ENCODE assay signal across 11 cellular contexts in genomic region chr5:95927927-95928723, GRCh38. TPM values are rescaled to one million over a fixed set of nuclear protein-coding genes. Genes with fewer than 3 reads are reported as not detected.
DNase-seq lines count a peak whose midpoint lies in the region; ATAC-seq lines count a peak whose summit lies in the region.
"Had no signal": no experiment of that assay in that cellular context is flagged by ENCODE, and none has a peak within 500 bp of the region (broad histone marks: within the 10 kb centered on the region; RNA-seq: fewer than 3 reads in every experiment).

No MANE protein-coding gene starts in this region.

- peak overlapping the region in 1 of 5 donors; percentile 6 for H3K4me3 Mint-ChIP-seq in immature natural killer cell
- H3K4me3 Mint-ChIP-seq: brain had no signal

- H3K27ac ChIP-seq in subcutaneous abdominal adipose tissue (ENCODE audit: low read depth, low read length): peak overlapping the region; percentile 0

- peaks cover 17 to 64% of the 10 kb centered on the region in 2 donors for H3K4me1 Mint-ChIP-seq in immature natural killer cell

- H3K36me3 ChIP-seq in subcutaneous abdominal adipose tissue (ENCODE audit: control insufficient read depth in 5 of 5, insufficient read depth in 5 of 5, low read length in 5 of 5): peaks cover 0 to 2% (median 0%) of the 10 kb centered on the region in 5 donors

- DNase-seq in activated naive CD4-positive, alpha-beta T cell treated with anti-CD3 and anti-CD28 coated beads, Interleukin-2, amount 50 U/mL, for 72 hours (ENCODE audit: low spot score in 2 of 2): no peak
- no peak for DNase-seq in activated naive CD4-positive, alpha-beta T cell treated with anti-CD3 and anti-CD28 coated beads, Interleukin-2, amount 50 U/mL, for 16 hours
- DNase-seq in RPMI8226 (peak; percentile 42), immature natural killer cell (no peak), NCI-H2081 treated with DMSO at 0.1 percent for 48 hours (lab: John Stamatoyannopoulos, UW) (no peak)
- DNase-seq in activated effector memory CD4-positive, alpha-beta T cell treated with anti-CD3 and anti-CD28 coated beads, Interleukin-2, amount 50 U/mL, for 16 hours: no peak
- DNase-seq: left cardiac atrium had no signal

- H3K9ac ChIP-seq in subcutaneous abdominal adipose tissue (ENCODE audit: low read length in 5 of 5): no peak overlapping the region
- H3K9ac ChIP-seq: BLaER1 treated with 17β-estradiol and CSF1 and Interleukin-3, amounts not matched to agents 10 nM and 100 nM had no signal

- H3K4me3 ChIP-seq in subcutaneous abdominal adipose tissue (ENCODE audit: low read depth in 1 of 5, low read length in 5 of 5): no peak overlapping the region
- H3K4me3 ChIP-seq: BLaER1 treated with 17β-estradiol and CSF1 and Interleukin-3, amounts not matched to agents 10 nM and 100 nM had no signal

- H3K27me3 Mint-ChIP-seq in immature natural killer cell (ENCODE audit: low read depth in 3 of 3): peaks cover 0 to 4% (median 0%) of the 10 kb centered on the region in 3 donors
- H3K27me3 Mint-ChIP-seq: brain had no signal

- no peaks in the 10 kb centered on the region for H3K9me3 Mint-ChIP-seq in activated naive CD4-positive, alpha-beta T cell treated with anti-CD3 and anti-CD28 coated beads, Interleukin-2, amount 50 U/mL, for 72 hours
- no peaks in the 10 kb centered on the region for H3K9me3 Mint-ChIP-seq in immature natural killer cell
- H3K9me3 Mint-ChIP-seq: brain had no signal

- peaks cover 0 to 34% of the 10 kb centered on the region in 2 donors for H3K36me3 Mint-ChIP-seq in activated naive CD4-positive, alpha-beta T cell treated with anti-CD3 and anti-CD28 coated beads, Interleukin-2, amount 50 U/mL, for 72 hours
- H3K36me3 Mint-ChIP-seq in immature natural killer cell: no peaks in the 10 kb centered on the region
- H3K36me3 Mint-ChIP-seq: brain had no signal

- peaks cover 0 to 38% (median 19%) of the 10 kb centered on the region in 5 donors for H3K4me1 ChIP-seq in subcutaneous abdominal adipose tissue (ENCODE audit: control insufficient read depth in 5 of 5, insufficient read depth in 5 of 5, low read length in 5 of 5)

- H3K27me3 ChIP-seq in subcutaneous abdominal adipose tissue (ENCODE audit: control insufficient read depth in 5 of 5, insufficient read depth in 4 of 5, low read length in 5 of 5): no peaks in the 10 kb centered on the region
- H3K27me3 ChIP-seq: BLaER1 treated with 17β-estradiol and CSF1 and Interleukin-3, amounts not matched to agents 10 nM and 100 nM had no signal

- ATAC-seq in activated naive CD4-positive, alpha-beta T cell treated with anti-CD3 and anti-CD28 coated beads, Interleukin-2, amount 50 U/mL, for 72 hours: peak; percentile 36 to 77
- peak; percentile 58 for ATAC-seq in HG02759 (IDR thresholded peaks at IDR 0.05; ENCODE audit: unreplicated experiment)

- peak overlapping the region; percentile 2 to 67 for H3K27ac Mint-ChIP-seq in activated naive CD4-positive, alpha-beta T cell treated with anti-CD3 and anti-CD28 coated beads, Interleukin-2, amount 50 U/mL, for 72 hours
- peak overlapping the region in 3 of 6 donors; percentile 19 to 60 (median 30) for H3K27ac Mint-ChIP-seq in immature natural killer cell
- H3K27ac Mint-ChIP-seq: brain had no signal

- H3K9me3 ChIP-seq in subcutaneous abdominal adipose tissue (ENCODE audit: control insufficient read depth in 5 of 5, low read length in 5 of 5): no peaks in the 10 kb centered on the region

RNA-seq across cellular contexts. Expression of gene ELL2, which starts 33.5 kb away (rescaled TPM):
- 100 to 1,000 TPM in 1 of 2 donors, 10 to 100 TPM in 1; 41.1 to 110 TPM for total RNA-seq in activated naive CD4-positive, alpha-beta T cell treated with anti-CD3 and anti-CD28 coated beads, Interleukin-2, amount 50 U/mL, for 72 hours
- 1 to 10 TPM; 2.7 to 5.4 (median 5.2) TPM for polyA plus RNA-seq in immature natural killer cell
